Comparison of ENCODE assay signal across 8 cellular contexts in genomic region chrX:96372313-96373046, GRCh38.
DNase-seq lines count a peak whose midpoint lies in the region; ATAC-seq and TF ChIP-seq lines count a peak whose summit lies in the region.

No MANE protein-coding gene starts in this region.

- peak; percentile 55 for TF ChIP-seq CTCF in GM12872 (IDR thresholded peaks at IDR 0.05; ENCODE audit: insufficient read depth, low read depth, low read length)
- peak; percentile 64 to 73 (median 66) for TF ChIP-seq CTCF in esophagus muscularis mucosa (IDR thresholded peaks at IDR 0.05)
- peak; percentile 22 to 47 (median 45) for TF ChIP-seq CTCF in ovary (IDR thresholded peaks at IDR 0.05)

- H3K27me3 ChIP-seq in esophagus muscularis mucosa = no peaks in the 10 kb centered on the region
- H3K27me3 ChIP-seq in ovary = no peaks in the 10 kb centered on the region

- H3K9me3 ChIP-seq in esophagus muscularis mucosa (no peaks in the 10 kb centered on the region), ovary (no peaks in the 10 kb centered on the region)

- intact Hi-C loops in esophagus muscularis mucosa (cut with DNase I) = loop anchor here (5.0 to 10.0 kb wide), 2 partner anchors 310 to 392 kb away; partner anchors contain the start of gene DIAPH2
- intact Hi-C loops in ovary (cut with DNase I) = no loop called here

- H3K36me3 ChIP-seq in esophagus muscularis mucosa (no peaks in the 10 kb centered on the region), ovary (no peaks in the 10 kb centered on the region)

- H3K4me3 ChIP-seq in esophagus muscularis mucosa (peak overlapping the region in 1 of 4 donors; percentile 30), ovary (no peak overlapping the region)

- TF ChIP-seq POLR2A in esophagus muscularis mucosa (IDR thresholded peaks at IDR 0.05; ENCODE audit: low read depth) = no peak
- TF ChIP-seq POLR2A in ovary (IDR thresholded peaks at IDR 0.05) = no peak

- no peak overlapping the region for H3K27ac ChIP-seq in esophagus muscularis mucosa (replicated peaks in 1 of 4)
- H3K27ac ChIP-seq in ovary = no peak overlapping the region

- peaks cover 0 to 24% (median 7%) of the 10 kb centered on the region in 4 donors for H3K4me1 ChIP-seq in esophagus muscularis mucosa
- no peaks in the 10 kb centered on the region for H3K4me1 ChIP-seq in ovary (ENCODE audit: insufficient read depth)

- TF ChIP-seq EP300 in esophagus muscularis mucosa (IDR thresholded peaks at IDR 0.05) (no peak), ovary (IDR thresholded peaks at IDR 0.05) (no peak)

- ATAC-seq in HG03378 (IDR thresholded peaks at IDR 0.05; ENCODE audit: unreplicated experiment) = peak; percentile 73

- WGBS in esophagus muscularis mucosa = 28% methylated on average over 7 of the region's 7 CpGs
- WGBS in ovary, 3 donors = 24 to 27% (median 27%) methylated on average over 7 of the region's 7 CpGs

- DNase-seq in OCI-M1 (lab: John Stamatoyannopoulos, UW) (peak; percentile 66), esophagus muscularis mucosa (ENCODE audit: extremely low spot score) (no peak), ovary (peak in 1 of 5 donors; percentile 28), NCI-H2196 treated with DMSO at 0.1 percent for 48 hours (lab: John Stamatoyannopoulos, UW; ENCODE audit: unreplicated experiment) (no peak), middle frontal gyrus (ENCODE audit: extremely low spot score, low spot score) (no peak)
- DNase-seq in activated CD4-positive, alpha-beta T cell treated with anti-CD3 and anti-CD28 coated beads, Interleukin-2, amount 50 U/mL, for 48 hours = no peak
